Comparison of ENCODE assay signal across 23 cellular contexts in the genomic region with DNA sequence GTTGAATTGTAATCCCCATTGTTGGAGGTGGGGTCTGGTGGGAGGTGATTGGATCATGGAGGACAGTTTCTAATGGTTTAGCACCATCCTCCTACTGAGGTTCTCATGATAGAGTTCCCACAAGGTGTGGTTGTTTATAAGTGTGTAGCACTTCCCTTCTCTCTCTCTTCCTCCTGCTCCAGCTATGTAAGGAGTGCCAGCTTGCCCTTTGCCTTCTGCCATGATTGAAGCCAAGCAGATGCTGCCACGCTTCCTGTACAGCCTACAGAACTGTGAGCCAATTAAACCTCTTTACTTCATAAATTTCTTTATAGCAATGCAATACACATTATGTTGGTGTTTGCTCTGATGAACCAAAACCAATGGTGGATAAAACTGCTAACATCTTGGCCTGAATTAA.
"Had no signal": no experiment of that assay in that cellular context is flagged by ENCODE, and none has a peak within 500 bp of the region (broad histone marks: within the 10 kb centered on the region; RNA-seq: fewer than 3 reads in every experiment).

No MANE protein-coding gene starts in this region.

- H3K36me3 ChIP-seq: esophagus muscularis mucosa, gastroesophageal sphincter, heart left ventricle, left lung, lower lobe of right lung had no signal

- H3K4me3 ChIP-seq: coronary artery, dorsolateral prefrontal cortex, esophagus muscularis mucosa, gastroesophageal sphincter, heart left ventricle, hepatocyte, left lung, lower lobe of right lung had no signal

- H3K27me3 ChIP-seq: dorsolateral prefrontal cortex, esophagus muscularis mucosa, foreskin keratinocyte, gastroesophageal sphincter, heart left ventricle, hepatocyte, left lung had no signal

- H3K4me1 ChIP-seq: esophagus muscularis mucosa, foreskin keratinocyte, gastroesophageal sphincter, heart left ventricle, left lung, lower lobe of right lung had no signal

- H3K27ac ChIP-seq: coronary artery, dorsolateral prefrontal cortex, esophagus muscularis mucosa, foreskin keratinocyte, gastroesophageal sphincter, heart left ventricle, hepatocyte, left lung, lower lobe of right lung had no signal

- ATAC-seq: foreskin keratinocyte, gastroesophageal sphincter, heart left ventricle, left lung, left ventricle myocardium superior, lower lobe of right lung had no signal

- H3K9me3 ChIP-seq: esophagus muscularis mucosa, gastroesophageal sphincter, left lung, lower lobe of right lung had no signal

- DNase-seq: dermis blood vessel endothelial cell; dorsolateral prefrontal cortex; effector CD4-positive, alpha-beta T cell; effector memory CD4-positive, alpha-beta T cell; foreskin keratinocyte; heart left ventricle; hypothalamus; immature natural killer cell; islet precursor cell; kidney; kidney glomerular epithelial cell; left lung; left ventricle myocardium superior; lower lobe of right lung; mesendoderm; midbrain; naive B cell had no signal

- FAIRE-seq: endothelial cell of umbilical vein, frontal cortex, kidney had no signal
